In genomic region chr9:128026255-128027165, GRCh38 we compare ENCODE assay signal across 8 cellular contexts.
A peak's percentile ranks its signal among the peaks of the same experiment; 100 is the strongest.
DNase-seq lines count a peak whose midpoint lies in the region; ATAC-seq and TF ChIP-seq lines count a peak whose summit lies in the region.

No MANE protein-coding gene starts in this region.

- H3K9me2 ChIP-seq in DOHH2 (replicated peaks; ENCODE audit: control insufficient read depth, low read length): no peaks in the 10 kb centered on the region

- TF ChIP-seq CTCF in DOHH2 (IDR thresholded peaks at IDR 0.05; ENCODE audit: low read depth, low read length, poor library complexity, severe bottlenecking) (no peak), WERI-Rb-1 (IDR thresholded peaks at IDR 0.05; ENCODE audit: low read depth, low read length) (no peak)

- ATAC-seq in HG03175 (IDR thresholded peaks at IDR 0.05; ENCODE audit: unreplicated experiment): peak; percentile 44

- no peaks in the 10 kb centered on the region for H4K20me1 ChIP-seq in DOHH2 (ENCODE audit: control insufficient read depth, insufficient read depth, low read depth, low read length)

- H3K79me2 ChIP-seq in DOHH2 (ENCODE audit: control insufficient read depth, low read length): no peaks in the 10 kb centered on the region

- peak overlapping the region; percentile 82 for H3K27ac ChIP-seq in DOHH2 (ENCODE audit: low read depth, low read length)
- H3K27ac ChIP-seq in WERI-Rb-1: no peak overlapping the region

- H3K9me3 ChIP-seq in DOHH2 (ENCODE audit: control insufficient read depth, insufficient read depth, low read length) (no peaks in the 10 kb centered on the region), WERI-Rb-1 (ENCODE audit: severe bottlenecking) (no peaks in the 10 kb centered on the region)

- peak overlapping the region; percentile 73 for H3K4me2 ChIP-seq in DOHH2 (ENCODE audit: low read length)

- H3K36me3 ChIP-seq in DOHH2 (ENCODE audit: control insufficient read depth, low read length): no peaks in the 10 kb centered on the region
- no peaks in the 10 kb centered on the region for H3K36me3 ChIP-seq in WERI-Rb-1

- H3F3A ChIP-seq in DOHH2 (ENCODE audit: control insufficient read depth, insufficient read depth): peaks cover 34% of the 10 kb centered on the region

- peak; percentile 75 for DNase-seq in activated CD4-positive, alpha-beta T cell treated with anti-CD3 and anti-CD28 coated beads, Interleukin-2, amount 50 U/mL, for 1 hour
- DNase-seq in germinal center (ENCODE audit: low spot score) (peak; percentile 88), COR-L47 (lab: John Stamatoyannopoulos, UW) (no peak), WERI-Rb-1 (no peak), NCI-H446 treated with DMSO at 0.1 percent for 48 hours (lab: John Stamatoyannopoulos, UW) (no peak)
- peak; percentile 58 to 59 for DNase-seq in stimulated activated CD8-positive, alpha-beta memory T cell treated with anti-CD3 and anti-CD28 coated beads, Interleukin-15, amount 100 ng/mL, for 48 hours (ENCODE audit: low read depth in 2 of 2)

- H3K27me3 ChIP-seq in DOHH2 (ENCODE audit: control insufficient read depth, low read length): no peaks in the 10 kb centered on the region
- no peaks in the 10 kb centered on the region for H3K27me3 ChIP-seq in WERI-Rb-1 (ENCODE audit: insufficient read depth, low read depth, severe bottlenecking)

- H3K4me1 ChIP-seq in DOHH2 (ENCODE audit: control insufficient read depth, low read length): peaks cover 87% of the 10 kb centered on the region

- H3K4me3 ChIP-seq in DOHH2 (ENCODE audit: low read length) (peak overlapping the region; percentile 55), WERI-Rb-1 (ENCODE audit: low read depth, low read length) (no peak overlapping the region)

Comparison
In these comparisons a context has a peak if more than half of its experiments do, and no peak if none do; other contexts are left out.
1. DNase-seq: peak in activated CD4-positive, alpha-beta T cell treated with anti-CD3 and anti-CD28 coated beads, Interleukin-2, amount 50 U/mL, for 1 hour (single experiment), germinal center (single experiment) and stimulated activated CD8-positive, alpha-beta memory T cell treated with anti-CD3 and anti-CD28 coated beads, Interleukin-15, amount 100 ng/mL, for 48 hours (2 of 2); none in COR-L47 (single experiment), WERI-Rb-1 (single experiment) and NCI-H446 treated with DMSO at 0.1 percent for 48 hours (single experiment).